ENCODE assay signal across 9 cellular contexts in genomic region chr20:19688031-19688806, GRCh38.
DNase-seq lines count a peak whose midpoint lies in the region; ATAC-seq and TF ChIP-seq lines count a peak whose summit lies in the region.
"Had no signal": no experiment of that assay in that cellular context is flagged by ENCODE, and none has a peak within 500 bp of the region (broad histone marks: within the 10 kb centered on the region; RNA-seq: fewer than 3 reads in every experiment).

No MANE protein-coding gene starts in this region.

- no peak overlapping the region for H3K27ac Mint-ChIP-seq in activated naive CD4-positive, alpha-beta T cell treated with anti-CD3 and anti-CD28 coated beads, Interleukin-2, amount 50 U/mL, for 72 hours
- H3K27ac Mint-ChIP-seq: naive B cell had no signal

- TF ChIP-seq EP300 in Ishikawa (IDR thresholded peaks at IDR 0.05; ENCODE audit: borderline replicate concordance) (no peak), sigmoid colon (IDR thresholded peaks at IDR 0.05) (no peak)

- no peak for TF ChIP-seq POLR2A in sigmoid colon (IDR thresholded peaks at IDR 0.05)

- H3K27me3 ChIP-seq in sigmoid colon = no peaks in the 10 kb centered on the region

- H3K9me3 ChIP-seq in sigmoid colon = no peaks in the 10 kb centered on the region

- 62 to 74% methylated on average over 13 of the region's 13 CpGs for WGBS in sigmoid colon, 2 donors

- H3K36me3 Mint-ChIP-seq in activated naive CD4-positive, alpha-beta T cell treated with anti-CD3 and anti-CD28 coated beads, Interleukin-2, amount 50 U/mL, for 72 hours = no peaks in the 10 kb centered on the region

- ATAC-seq in left ventricle myocardium superior = peak; percentile 91
- ATAC-seq in activated naive CD4-positive, alpha-beta T cell treated with anti-CD3 and anti-CD28 coated beads, Interleukin-2, amount 50 U/mL, for 72 hours = no peak

- peaks cover 0 to 6% (median 0%) of the 10 kb centered on the region in 4 donors for H3K4me1 ChIP-seq in sigmoid colon

- intact Hi-C loops in left ventricle myocardium superior (cut with micrococcal nuclease) = no loop called here
- intact Hi-C loops in sigmoid colon (cut with DNase I) = no loop called here

- peaks cover 0 to 19% (median 0%) of the 10 kb centered on the region in 4 donors for H3K36me3 ChIP-seq in sigmoid colon

- no peak overlapping the region for H3K27ac ChIP-seq in sigmoid colon

- H3K4me3 ChIP-seq in sigmoid colon = no peak overlapping the region

- in situ Hi-C loops in Caki2 (cut with HindIII; ENCODE audit: low pct_unique_long_range_greater_than_20kb, low sequenced_read_pairs) = no loop called here

- peak; percentile 44 for DNase-seq in Caki2 (ENCODE audit: low read depth)
- DNase-seq in anterior cingulate cortex (lab: John Stamatoyannopoulos, UW) = peak in 51 of 58 donors; percentile 5 to 78 (median 43)
- peak; percentile 88 for DNase-seq in left ventricle myocardium superior
- peak; percentile 76 for DNase-seq in sigmoid colon
- no peak for DNase-seq in NCI-H128 (lab: John Stamatoyannopoulos, UW; ENCODE audit: unreplicated experiment)
- no peak for DNase-seq in activated naive CD4-positive, alpha-beta T cell treated with anti-CD3 and anti-CD28 coated beads, Interleukin-2, amount 50 U/mL, for 72 hours (ENCODE audit: low spot score in 2 of 2)
- no peak for DNase-seq in effector CD8-positive, alpha-beta T cell (lab: John Stamatoyannopoulos, UW)
- DNase-seq: naive B cell had no signal

- TF ChIP-seq CTCF in sigmoid colon (IDR thresholded peaks at IDR 0.05) = peak in 3 of 4 experiments; percentile 31 to 46 (median 40)

- TF ChIP-seq RAD21 in Ishikawa (IDR thresholded peaks at IDR 0.05; ENCODE audit: low read depth) = peak; percentile 57

- H3K9me3 Mint-ChIP-seq in activated naive CD4-positive, alpha-beta T cell treated with anti-CD3 and anti-CD28 coated beads, Interleukin-2, amount 50 U/mL, for 72 hours = peaks cover 0 to 3% of the 10 kb centered on the region in 2 donors

TF ChIP-seq in Ishikawa, 13 proteins besides CTCF, POLR2A, EP300 and RAD21:
- no peak for TF ChIP-seq TAF1 (IDR thresholded peaks at IDR 0.05; ENCODE audit: low read depth)
- no peak for TF ChIP-seq CREB1 (IDR thresholded peaks at IDR 0.05; ENCODE audit: low read depth)
- no peak for TF ChIP-seq MAX (IDR thresholded peaks at IDR 0.05)
- TF ChIP-seq TEAD4 (IDR thresholded peaks at IDR 0.05) = no peak
- no peak for TF ChIP-seq CEBPB (IDR thresholded peaks at IDR 0.05)
- TF ChIP-seq NFIC (IDR thresholded peaks at IDR 0.05) = no peak
- TF ChIP-seq ZBTB7A (IDR thresholded peaks at IDR 0.05; ENCODE audit: low read depth) = no peak
- TF ChIP-seq TCF12 (IDR thresholded peaks at IDR 0.05; ENCODE audit: low read depth) = no peak
- no peak for TF ChIP-seq YY1 (IDR thresholded peaks at IDR 0.05; ENCODE audit: low read depth)
- no peak for TF ChIP-seq EGR1 (IDR thresholded peaks at IDR 0.05)
- no peak for TF ChIP-seq FOXM1 (IDR thresholded peaks at IDR 0.05; ENCODE audit: borderline replicate concordance, low read depth)
- TF ChIP-seq REST (IDR thresholded peaks at IDR 0.05; ENCODE audit: low read depth) = no peak
- no peak for TF ChIP-seq USF1 (IDR thresholded peaks at IDR 0.05)

Comparison
In these comparisons a context has a peak if more than half of its experiments do, and no peak if none do; other contexts are left out.
1. DNase-seq: peak in Caki2 (single experiment), anterior cingulate cortex (51 of 58), left ventricle myocardium superior (single experiment) and sigmoid colon (single experiment); none in NCI-H128 (single experiment), activated naive CD4-positive, alpha-beta T cell treated with anti-CD3 and anti-CD28 coated beads, Interleukin-2, amount 50 U/mL, for 72 hours (0 of 2) and effector CD8-positive, alpha-beta T cell (single experiment).